Comparison of ENCODE assay signal across 1 cellular context in the genomic region with DNA sequence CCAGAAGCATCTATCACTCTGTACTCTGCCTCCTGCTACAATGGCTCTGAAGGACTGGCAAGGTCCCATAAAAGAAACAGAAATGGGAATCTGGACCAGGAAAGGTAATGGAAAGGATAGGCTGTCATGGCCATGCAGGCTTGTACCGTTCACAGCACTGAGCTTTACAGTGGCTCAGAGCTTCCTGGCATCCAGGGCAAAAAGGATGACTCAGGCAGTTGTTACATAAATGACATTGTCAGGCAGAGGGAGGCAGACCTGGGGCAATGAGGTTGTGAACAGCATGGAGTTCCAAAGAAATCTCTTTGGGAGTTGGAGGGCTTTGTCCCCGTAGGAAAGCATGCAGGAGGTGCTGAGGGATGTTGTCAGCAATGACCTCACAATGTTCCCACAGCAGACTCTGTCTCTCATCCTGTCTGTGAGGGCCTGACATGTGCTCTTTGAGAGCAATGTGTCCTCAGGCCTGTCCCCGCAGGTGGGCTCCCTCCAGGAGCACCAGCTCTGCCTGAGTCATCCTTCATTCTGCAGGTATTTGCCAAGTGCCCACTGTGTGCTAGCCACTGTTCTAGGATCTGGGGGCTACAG.
TF ChIP-seq lines count a peak whose summit lies in the region.

No MANE protein-coding gene starts in this region.

TF ChIP-seq in HEK293, 187 proteins besides CTCF, POLR2A, EP300 and RAD21 (continued from another document):
- TF ChIP-seq, protein P1, sequence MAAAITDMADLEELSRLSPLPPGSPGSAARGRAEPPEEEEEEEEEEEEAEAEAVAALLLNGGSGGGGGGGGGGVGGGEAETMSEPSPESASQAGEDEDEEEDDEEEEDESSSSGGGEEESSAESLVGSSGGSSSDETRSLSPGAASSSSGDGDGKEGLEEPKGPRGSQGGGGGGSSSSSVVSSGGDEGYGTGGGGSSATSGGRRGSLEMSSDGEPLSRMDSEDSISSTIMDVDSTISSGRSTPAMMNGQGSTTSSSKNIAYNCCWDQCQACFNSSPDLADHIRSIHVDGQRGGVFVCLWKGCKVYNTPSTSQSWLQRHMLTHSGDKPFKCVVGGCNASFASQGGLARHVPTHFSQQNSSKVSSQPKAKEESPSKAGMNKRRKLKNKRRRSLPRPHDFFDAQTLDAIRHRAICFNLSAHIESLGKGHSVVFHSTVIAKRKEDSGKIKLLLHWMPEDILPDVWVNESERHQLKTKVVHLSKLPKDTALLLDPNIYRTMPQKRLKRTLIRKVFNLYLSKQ (tag by site-specific recombination; IDR thresholded peaks at IDR 0.05; ENCODE audit: borderline replicate concordance), result no peak
- TF ChIP-seq ZIC2 (tag by site-specific recombination; IDR thresholded peaks at IDR 0.05), result peak; percentile 75
- no peak for TF ChIP-seq ZNF701 (tag by site-specific recombination; IDR thresholded peaks at IDR 0.05)
